ENCODE assay signal across 9 cellular contexts in genomic region chr1:222928212-222928611, GRCh38.
DNase-seq lines count a peak whose midpoint lies in the region; ATAC-seq lines count a peak whose summit lies in the region.
"Had no signal": no experiment of that assay in that cellular context is flagged by ENCODE, and none has a peak within 500 bp of the region (broad histone marks: within the 10 kb centered on the region; RNA-seq: fewer than 3 reads in every experiment).

No MANE protein-coding gene starts in this region.

- peaks cover 3% of the 10 kb centered on the region for H3K79me1 ChIP-seq in mesenchymal stem cell (replicated peaks; ENCODE audit: low read length, poor library complexity, severe bottlenecking)

- H3K18ac ChIP-seq in mesenchymal stem cell (ENCODE audit: low read depth in 1 of 2, low read length in 2 of 2), result peak overlapping the region in 1 of 2 experiments; percentile 40

- no peaks in the 10 kb centered on the region for H3K36me3 Mint-ChIP-seq in activated CD4-positive, alpha-beta T cell treated with anti-CD3 and anti-CD28 coated beads, Interleukin-2, amount 10 ng/mL, durations not matched to agents 7 days and 5 days (ENCODE audit: low read depth)

- H3K36me3 ChIP-seq in mesenchymal stem cell (ENCODE audit: control insufficient read depth in 1 of 2, insufficient read depth in 2 of 2, low read depth in 1 of 2, low read length in 2 of 2), result no peaks in the 10 kb centered on the region

- no peak overlapping the region for H3K4me3 Mint-ChIP-seq in activated CD4-positive, alpha-beta T cell treated with anti-CD3 and anti-CD28 coated beads, Interleukin-2, amount 10 ng/mL, durations not matched to agents 7 days and 5 days

- H3K9me3 Mint-ChIP-seq in activated CD4-positive, alpha-beta T cell treated with anti-CD3 and anti-CD28 coated beads, Interleukin-2, amount 10 ng/mL, durations not matched to agents 7 days and 5 days, result no peaks in the 10 kb centered on the region

- no peak overlapping the region for H4K8ac ChIP-seq in mesenchymal stem cell (ENCODE audit: low read length)

- no peak overlapping the region for H3K27ac Mint-ChIP-seq in activated CD4-positive, alpha-beta T cell treated with anti-CD3 and anti-CD28 coated beads, Interleukin-2, amount 10 ng/mL, durations not matched to agents 7 days and 5 days

- no peak overlapping the region for H3K27ac ChIP-seq in mesenchymal stem cell (ENCODE audit: low read length, poor library complexity, severe bottlenecking)

- no peak overlapping the region for H2AK5ac ChIP-seq in mesenchymal stem cell (ENCODE audit: low read length, severe bottlenecking)

- ATAC-seq in esophagus mucosa, result peak; percentile 78

- peak overlapping the region in 1 of 2 experiments; percentile 16 for H3K4ac ChIP-seq in mesenchymal stem cell (ENCODE audit: low read depth in 1 of 2, low read length in 2 of 2)

- DNase-seq in AG20443 (ENCODE audit: low spot score), result peak; percentile 18
- peak; percentile 91 for DNase-seq in NCI-H510A treated with DMSO at 0.1 percent for 48 hours (lab: John Stamatoyannopoulos, UW)
- DNase-seq in mesenchymal stem cell, result peak; percentile 60
- no peak for DNase-seq in activated CD8-positive, alpha-beta memory T cell treated with anti-CD3 and anti-CD28 coated beads for 24 hours
- no peak for DNase-seq in ACHN
- no peak for DNase-seq in kidney glomerular epithelial cell (lab: John Stamatoyannopoulos, UW)
- DNase-seq in activated CD4-positive, alpha-beta T cell treated with anti-CD3 and anti-CD28 coated beads, Interleukin-2, amount 10 ng/mL, durations not matched to agents 7 days and 5 days, result no peak
- DNase-seq: stimulated activated CD4-positive, alpha-beta T cell treated with anti-CD3 and anti-CD28 coated beads, Interleukin-1b, Interleukin-23, amount 100 ng/mL, for 48 hours had no signal

- in situ Hi-C loops in ACHN (cut with HindIII; ENCODE audit: low pct_ligation_motif_present, low pct_unique_long_range_greater_than_20kb, low sequenced_read_pairs), result no loop called here

- no peaks in the 10 kb centered on the region for H3K4me1 Mint-ChIP-seq in activated CD4-positive, alpha-beta T cell treated with anti-CD3 and anti-CD28 coated beads, Interleukin-2, amount 10 ng/mL, durations not matched to agents 7 days and 5 days

- no peak overlapping the region for H2BK12ac ChIP-seq in mesenchymal stem cell (ENCODE audit: low read length in 2 of 2)

- no peak overlapping the region for H4K91ac ChIP-seq in mesenchymal stem cell (ENCODE audit: low read length)

- peaks cover 2% of the 10 kb centered on the region for H3K4me1 ChIP-seq in mesenchymal stem cell (ENCODE audit: control insufficient read depth, insufficient read depth, low read depth, low read length)

- CTCF ChIA-PET in activated CD4-positive, alpha-beta T cell treated with anti-CD3 and anti-CD28 coated beads, Interleukin-2, amount 10 ng/mL, durations not matched to agents 7 days and 5 days (lab: Charles Lee), result no interaction called here

- no peak overlapping the region for H2BK5ac ChIP-seq in mesenchymal stem cell (ENCODE audit: low read depth, low read length, poor library complexity, severe bottlenecking)

- no peak overlapping the region for H2BK15ac ChIP-seq in mesenchymal stem cell (ENCODE audit: low read depth, poor library complexity, severe bottlenecking)

- peak overlapping the region in 1 of 2 experiments; percentile 46 for H3K4me3 ChIP-seq in mesenchymal stem cell (ENCODE audit: insufficient read depth in 1 of 2, low read depth in 1 of 2, low read length in 2 of 2)

- no peak overlapping the region for H3K14ac ChIP-seq in mesenchymal stem cell (ENCODE audit: low read length in 2 of 2)

- H2BK120ac ChIP-seq in mesenchymal stem cell (ENCODE audit: low read depth, low read length), result no peak overlapping the region

- WGBS in mesenchymal stem cell, result 16% methylated on average over 3 of the region's 3 CpGs

- peak overlapping the region; percentile 63 for H3K9ac ChIP-seq in mesenchymal stem cell (ENCODE audit: low read length)

- H3K4me2 ChIP-seq in mesenchymal stem cell (ENCODE audit: low read length, poor library complexity, severe bottlenecking), result no peak overlapping the region

- H2AFZ ChIP-seq in mesenchymal stem cell (ENCODE audit: low read depth, low read length), result peak overlapping the region; percentile 42

- no peaks in the 10 kb centered on the region for H3K27me3 Mint-ChIP-seq in activated CD4-positive, alpha-beta T cell treated with anti-CD3 and anti-CD28 coated beads, Interleukin-2, amount 10 ng/mL, durations not matched to agents 7 days and 5 days

- H3K23ac ChIP-seq in mesenchymal stem cell (ENCODE audit: low read length in 2 of 2), result no peak overlapping the region

- POLR2A ChIA-PET in activated CD4-positive, alpha-beta T cell treated with anti-CD3 and anti-CD28 coated beads, Interleukin-2, amount 10 ng/mL, durations not matched to agents 7 days and 5 days (lab: Charles Lee), result no interaction called here

- no peaks in the 10 kb centered on the region for H3K9me3 ChIP-seq in mesenchymal stem cell (ENCODE audit: control insufficient read depth, low read length)

- H3K27me3 ChIP-seq in mesenchymal stem cell (ENCODE audit: control insufficient read depth in 1 of 2, insufficient read depth in 1 of 2, low read length in 2 of 2), result no peaks in the 10 kb centered on the region

Comparison
In these comparisons a context has a peak if more than half of its experiments do, and no peak if none do; other contexts are left out.
1. DNase-seq: peak in AG20443 (single experiment), NCI-H510A treated with DMSO at 0.1 percent for 48 hours (single experiment) and mesenchymal stem cell (single experiment); none in activated CD8-positive, alpha-beta memory T cell treated with anti-CD3 and anti-CD28 coated beads for 24 hours (single experiment), ACHN (single experiment), kidney glomerular epithelial cell (single experiment) and activated CD4-positive, alpha-beta T cell treated with anti-CD3 and anti-CD28 coated beads, Interleukin-2, amount 10 ng/mL, durations not matched to agents 7 days and 5 days (single experiment).